Comparison of ENCODE assay signal across 1 cellular context in genomic region chr9:128043467-128043868, GRCh38.
TF ChIP-seq lines count a peak whose summit lies in the region.

No MANE protein-coding gene starts in this region.

TF ChIP-seq in HepG2, 621 proteins besides CTCF, POLR2A, EP300 and RAD21 (continued from another document and continues in another):
- TF ChIP-seq, protein P1, sequence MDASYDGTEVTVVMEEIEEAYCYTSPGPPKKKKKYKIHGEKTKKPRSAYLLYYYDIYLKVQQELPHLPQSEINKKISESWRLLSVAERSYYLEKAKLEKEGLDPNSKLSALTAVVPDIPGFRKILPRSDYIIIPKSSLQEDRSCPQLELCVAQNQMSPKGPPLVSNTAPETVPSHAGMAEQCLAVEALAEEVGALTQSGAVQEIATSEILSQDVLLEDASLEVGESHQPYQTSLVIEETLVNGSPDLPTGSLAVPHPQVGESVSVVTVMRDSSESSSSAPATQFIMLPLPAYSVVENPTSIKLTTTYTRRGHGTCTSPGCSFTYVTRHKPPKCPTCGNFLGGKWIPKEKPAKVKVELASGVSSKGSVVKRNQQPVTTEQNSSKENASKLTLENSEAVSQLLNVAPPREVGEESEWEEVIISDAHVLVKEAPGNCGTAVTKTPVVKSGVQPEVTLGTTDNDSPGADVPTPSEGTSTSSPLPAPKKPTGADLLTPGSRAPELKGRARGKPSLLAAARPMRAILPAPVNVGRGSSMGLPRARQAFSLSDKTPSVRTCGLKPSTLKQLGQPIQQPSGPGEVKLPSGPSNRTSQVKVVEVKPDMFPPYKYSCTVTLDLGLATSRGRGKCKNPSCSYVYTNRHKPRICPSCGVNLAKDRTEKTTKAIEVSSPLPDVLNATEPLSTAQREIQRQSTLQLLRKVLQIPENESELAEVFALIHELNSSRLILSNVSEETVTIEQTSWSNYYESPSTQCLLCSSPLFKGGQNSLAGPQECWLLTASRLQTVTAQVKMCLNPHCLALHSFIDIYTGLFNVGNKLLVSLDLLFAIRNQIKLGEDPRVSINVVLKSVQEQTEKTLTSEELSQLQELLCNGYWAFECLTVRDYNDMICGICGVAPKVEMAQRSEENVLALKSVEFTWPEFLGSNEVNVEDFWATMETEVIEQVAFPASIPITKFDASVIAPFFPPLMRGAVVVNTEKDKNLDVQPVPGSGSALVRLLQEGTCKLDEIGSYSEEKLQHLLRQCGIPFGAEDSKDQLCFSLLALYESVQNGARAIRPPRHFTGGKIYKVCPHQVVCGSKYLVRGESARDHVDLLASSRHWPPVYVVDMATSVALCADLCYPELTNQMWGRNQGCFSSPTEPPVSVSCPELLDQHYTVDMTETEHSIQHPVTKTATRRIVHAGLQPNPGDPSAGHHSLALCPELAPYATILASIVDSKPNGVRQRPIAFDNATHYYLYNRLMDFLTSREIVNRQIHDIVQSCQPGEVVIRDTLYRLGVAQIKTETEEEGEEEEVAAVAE (CRISPR knock-in tag; IDR thresholded peaks at IDR 0.05; ENCODE audit: borderline replicate concordance) = no peak
- peak; percentile 70 for TF ChIP-seq RARA (CRISPR knock-in tag; IDR thresholded peaks at IDR 0.05)
- no peak for TF ChIP-seq SMAD1 (CRISPR knock-in tag; IDR thresholded peaks at IDR 0.05; ENCODE audit: borderline replicate concordance, low read depth)
- TF ChIP-seq, protein P2, sequence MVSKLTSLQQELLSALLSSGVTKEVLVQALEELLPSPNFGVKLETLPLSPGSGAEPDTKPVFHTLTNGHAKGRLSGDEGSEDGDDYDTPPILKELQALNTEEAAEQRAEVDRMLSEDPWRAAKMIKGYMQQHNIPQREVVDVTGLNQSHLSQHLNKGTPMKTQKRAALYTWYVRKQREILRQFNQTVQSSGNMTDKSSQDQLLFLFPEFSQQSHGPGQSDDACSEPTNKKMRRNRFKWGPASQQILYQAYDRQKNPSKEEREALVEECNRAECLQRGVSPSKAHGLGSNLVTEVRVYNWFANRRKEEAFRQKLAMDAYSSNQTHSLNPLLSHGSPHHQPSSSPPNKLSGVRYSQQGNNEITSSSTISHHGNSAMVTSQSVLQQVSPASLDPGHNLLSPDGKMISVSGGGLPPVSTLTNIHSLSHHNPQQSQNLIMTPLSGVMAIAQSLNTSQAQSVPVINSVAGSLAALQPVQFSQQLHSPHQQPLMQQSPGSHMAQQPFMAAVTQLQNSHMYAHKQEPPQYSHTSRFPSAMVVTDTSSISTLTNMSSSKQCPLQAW (CRISPR knock-in tag; IDR thresholded peaks at IDR 0.05) = peak; percentile 18; the same call in 1 of the 2 replicates
- TF ChIP-seq NR2F6 (IDR thresholded peaks at IDR 0.05) = peak; percentile 63
- peak; percentile 77 for TF ChIP-seq NR2F6 (CRISPR knock-in tag; IDR thresholded peaks at IDR 0.05)
- TF ChIP-seq ARID3A (IDR thresholded peaks at IDR 0.05; ENCODE audit: low read depth, low read length) = no peak
- no peak for TF ChIP-seq GATAD1 (CRISPR knock-in tag; IDR thresholded peaks at IDR 0.05)
- TF ChIP-seq CBFB (CRISPR knock-in tag; IDR thresholded peaks at IDR 0.05) = no peak
- TF ChIP-seq AGO1 (IDR thresholded peaks at IDR 0.05; ENCODE audit: low read depth, low read length, poor library complexity, severe bottlenecking) = no peak
- TF ChIP-seq ZNF879 (CRISPR knock-in tag; IDR thresholded peaks at IDR 0.05) = no peak
- no peak for TF ChIP-seq RBFOX2 (IDR thresholded peaks at IDR 0.05; ENCODE audit: low read depth, low read length)
- TF ChIP-seq ARNTL (CRISPR knock-in tag; IDR thresholded peaks at IDR 0.05) = no peak
- peak; percentile 85 for TF ChIP-seq ZNF687 (CRISPR knock-in tag; IDR thresholded peaks at IDR 0.05)
- peak; percentile 37; the same call in 1 of the 2 replicates for TF ChIP-seq PRDM15 (CRISPR knock-in tag; IDR thresholded peaks at IDR 0.05)
- no peak; the same call in 1 of the 2 replicates for TF ChIP-seq ZGPAT (CRISPR knock-in tag; IDR thresholded peaks at IDR 0.05)
- no peak for TF ChIP-seq ZNF775 (CRISPR knock-in tag; IDR thresholded peaks at IDR 0.05; ENCODE audit: borderline replicate concordance)
- TF ChIP-seq TRIM22 (IDR thresholded peaks at IDR 0.05) = no peak
- TF ChIP-seq NR3C1 (CRISPR knock-in tag; IDR thresholded peaks at IDR 0.05) = no peak
- TF ChIP-seq SIX4 (CRISPR knock-in tag; IDR thresholded peaks at IDR 0.05) = no peak
- no peak for TF ChIP-seq EED (CRISPR knock-in tag; IDR thresholded peaks at IDR 0.05)
- TF ChIP-seq ZNF776 (CRISPR knock-in tag; IDR thresholded peaks at IDR 0.05) = no peak
- TF ChIP-seq, protein P3, sequence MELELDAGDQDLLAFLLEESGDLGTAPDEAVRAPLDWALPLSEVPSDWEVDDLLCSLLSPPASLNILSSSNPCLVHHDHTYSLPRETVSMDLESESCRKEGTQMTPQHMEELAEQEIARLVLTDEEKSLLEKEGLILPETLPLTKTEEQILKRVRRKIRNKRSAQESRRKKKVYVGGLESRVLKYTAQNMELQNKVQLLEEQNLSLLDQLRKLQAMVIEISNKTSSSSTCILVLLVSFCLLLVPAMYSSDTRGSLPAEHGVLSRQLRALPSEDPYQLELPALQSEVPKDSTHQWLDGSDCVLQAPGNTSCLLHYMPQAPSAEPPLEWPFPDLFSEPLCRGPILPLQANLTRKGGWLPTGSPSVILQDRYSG (CRISPR knock-in tag; IDR thresholded peaks at IDR 0.05) = no peak
- TF ChIP-seq RCOR2 (CRISPR knock-in tag; IDR thresholded peaks at IDR 0.05) = no peak; the same call in 1 of the 2 replicates
- TF ChIP-seq MLXIP (CRISPR knock-in tag; IDR thresholded peaks at IDR 0.05; ENCODE audit: borderline replicate concordance) = no peak
- TF ChIP-seq ZNF7 (CRISPR knock-in tag; IDR thresholded peaks at IDR 0.05) = no peak
- TF ChIP-seq ZNF639 (CRISPR knock-in tag; conservative IDR thresholded peaks at IDR 0.05) = no peak
- TF ChIP-seq ONECUT2 (CRISPR knock-in tag; IDR thresholded peaks at IDR 0.05) = no peak
- TF ChIP-seq PHB2 (IDR thresholded peaks at IDR 0.05; ENCODE audit: partially characterized antibody) = no peak
- TF ChIP-seq ZEB1 (IDR thresholded peaks at IDR 0.05; ENCODE audit: insufficient replicate concordance, low read depth) = no peak
- TF ChIP-seq ZMAT3 (CRISPR knock-in tag; conservative IDR thresholded peaks at IDR 0.05) = no peak
